14 cellular contexts compared by ENCODE assay signal in the genomic region with DNA sequence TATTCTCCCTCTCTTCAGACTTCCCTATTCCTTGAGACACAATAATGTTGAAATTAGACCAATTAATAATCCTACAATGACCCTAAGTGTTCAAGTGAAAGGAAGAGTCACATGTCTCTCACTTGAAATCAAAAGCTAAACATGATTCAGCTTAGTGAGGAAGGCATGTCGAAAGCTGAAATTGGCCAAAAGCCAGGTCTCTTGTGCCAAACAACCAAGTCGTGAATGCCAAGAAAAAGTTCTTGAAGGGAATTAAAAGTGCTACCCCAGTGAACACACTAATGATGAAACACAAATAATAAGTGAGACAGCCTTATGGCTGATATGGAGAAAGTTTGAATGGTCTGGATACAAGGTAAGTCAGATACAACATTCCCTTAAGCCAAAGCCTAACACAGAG.
DNase-seq lines count a peak whose midpoint lies in the region; ATAC-seq and TF ChIP-seq lines count a peak whose summit lies in the region.
"Had no signal": no experiment of that assay in that cellular context is flagged by ENCODE, and none has a peak within 500 bp of the region (broad histone marks: within the 10 kb centered on the region; RNA-seq: fewer than 3 reads in every experiment).

No MANE protein-coding gene starts in this region.

- H3K4me3 ChIP-seq in RWPE2 (ENCODE audit: severe bottlenecking) (no peak overlapping the region), fibroblast of mammary gland (ENCODE audit: control insufficient read depth, low read depth, low read length) (no peak overlapping the region)
- H3K4me3 ChIP-seq: dorsolateral prefrontal cortex had no signal

- H3K9me3 Mint-ChIP-seq in nephron (peaks cover 10% of the 10 kb centered on the region), glutamatergic neuron (ENCODE audit: unreplicated experiment) (peaks cover 4% of the 10 kb centered on the region)

- no peak; the same call in 2 of the 3 replicates for ATAC-seq in RWPE2 (ENCODE audit: low read depth)
- ATAC-seq in HG02678 (IDR thresholded peaks at IDR 0.05; ENCODE audit: unreplicated experiment) = no peak
- ATAC-seq in HG03457 (IDR thresholded peaks at IDR 0.05; ENCODE audit: unreplicated experiment) = no peak
- ATAC-seq: activated CD4-positive, CD25-positive, alpha-beta regulatory T cell treated with anti-CD3 and anti-CD28 coated beads, Interleukin-2, amount 50 U/mL, for 24 hours had no signal

- H3K36me3 ChIP-seq in RWPE2 (ENCODE audit: low read depth) = peaks cover 22% of the 10 kb centered on the region
- H3K36me3 ChIP-seq: BE2C had no signal

- peaks cover 66% of the 10 kb centered on the region for H3K4me1 ChIP-seq in RWPE2 (ENCODE audit: insufficient read depth, poor library complexity, severe bottlenecking)
- H3K4me1 ChIP-seq: BE2C had no signal

- DNase-seq in DMS79 (lab: John Stamatoyannopoulos, UW) (peak; percentile 79), RWPE2 (ENCODE audit: low spot score) (peak; percentile 77), fibroblast of mammary gland (ENCODE audit: low read depth) (peak; percentile 91), glutamatergic neuron (no peak), GM10248 (ENCODE audit: extremely low spot score) (no peak)
- DNase-seq: activated effector memory CD4-positive, alpha-beta T cell treated with Interleukin-2 at 50 U/mL for 16 hours; BE2C; dorsolateral prefrontal cortex; NCI-H146; occipital lobe had no signal

- H3K27me3 Mint-ChIP-seq in nephron (ENCODE audit: low read depth) (no peaks in the 10 kb centered on the region), glutamatergic neuron (ENCODE audit: unreplicated experiment) (peaks cover 4% of the 10 kb centered on the region)

- POLR2A ChIA-PET in GM10248 (lab: Yijun Ruan, JAX) = no interaction called here

- H3K27ac ChIP-seq in RWPE2 (ENCODE audit: poor library complexity, severe bottlenecking) = peak overlapping the region; percentile 95
- H3K27ac ChIP-seq: dorsolateral prefrontal cortex had no signal

- CTCF ChIA-PET in GM10248 (lab: Yijun Ruan, JAX) = interaction anchor here (0.8 kb wide), 1 partner anchor 54 kb away, joined by 3 read pairs; no protein-coding TSS in a partner anchor

- H3K27ac Mint-ChIP-seq in nephron = peak overlapping the region in 2 of 3 experiments; percentile 42 to 70
- H3K27ac Mint-ChIP-seq in glutamatergic neuron (ENCODE audit: unreplicated experiment) = no peak overlapping the region

- H3K9me3 ChIP-seq in RWPE2 (ENCODE audit: severe bottlenecking) = no peaks in the 10 kb centered on the region
- H3K9me3 ChIP-seq: BE2C had no signal

- TF ChIP-seq CTCF in RWPE2 (IDR thresholded peaks at IDR 0.05; ENCODE audit: poor library complexity, severe bottlenecking) = no peak
- TF ChIP-seq CTCF in fibroblast of mammary gland (conservative IDR thresholded peaks at IDR 0.05; ENCODE audit: control insufficient read depth, insufficient read depth, low read depth, low read length) = no peak
- TF ChIP-seq CTCF in nephron (IDR thresholded peaks at IDR 0.05; ENCODE audit: unreplicated experiment in 3 of 3) = no peak
- TF ChIP-seq CTCF in glutamatergic neuron (IDR thresholded peaks at IDR 0.05; ENCODE audit: partially characterized antibody, unreplicated experiment) = no peak
- TF ChIP-seq CTCF in GM10248 (IDR thresholded peaks at IDR 0.05; ENCODE audit: control extremely low read depth, extremely low read depth, low read depth, missing control alignments) = no peak

- peaks cover 57% of the 10 kb centered on the region for H3K36me3 Mint-ChIP-seq in nephron (ENCODE audit: low read depth)
- peaks cover 19% of the 10 kb centered on the region for H3K36me3 Mint-ChIP-seq in glutamatergic neuron (ENCODE audit: unreplicated experiment)

- no peak overlapping the region for H3K4me3 Mint-ChIP-seq in nephron
- no peak overlapping the region for H3K4me3 Mint-ChIP-seq in glutamatergic neuron (ENCODE audit: unreplicated experiment)

- peaks cover 40% of the 10 kb centered on the region for H3K4me1 Mint-ChIP-seq in nephron
- H3K4me1 Mint-ChIP-seq in glutamatergic neuron (ENCODE audit: low read depth, unreplicated experiment) = peaks cover 14% of the 10 kb centered on the region

- H3K27me3 ChIP-seq in RWPE2 (ENCODE audit: insufficient read depth, poor library complexity, severe bottlenecking) = no peaks in the 10 kb centered on the region
- H3K27me3 ChIP-seq: BE2C had no signal

Comparison
In these comparisons a context has a peak if more than half of its experiments do, and no peak if none do; other contexts are left out.
1. DNase-seq: peak in DMS79 (single experiment), RWPE2 (single experiment) and fibroblast of mammary gland (single experiment); none in glutamatergic neuron (single experiment) and GM10248 (single experiment).